8 cellular contexts compared by ENCODE assay signal in genomic region chr12:109713187-109713984, GRCh38. TPM values are rescaled to one million over a fixed set of nuclear protein-coding genes. Genes with fewer than 3 reads are reported as not detected.
DNase-seq lines count a peak whose midpoint lies in the region; ATAC-seq and TF ChIP-seq lines count a peak whose summit lies in the region.

Gene FAM222A (plus strand): TSS chr12:109713825. CDS start chr12:109744147, 30,322 bp downstream.

- POLR2A ChIA-PET in activated CD4-positive, alpha-beta memory T cell treated with anti-CD3 and anti-CD28 coated beads for 36 hours (lab: Charles Lee) = interaction anchor here (1.0 kb wide), 1 partner anchor 139 kb away, joined by 4 read pairs; the partner anchor contains the start of genes MMAB and MVK

- peak in 53 of 56 donors; percentile 33 to 75 (median 57) for TF ChIP-seq CTCF in dorsolateral prefrontal cortex (IDR thresholded peaks at IDR 0.05 in 54 of 56, conservative IDR thresholded peaks at IDR 0.05 in 2 of 56; ENCODE audit: low read depth in 1 of 56, partially characterized antibody in 56 of 56)
- peak in 3 of 4 donors; percentile 9 to 32 (median 22) for TF ChIP-seq CTCF in right lobe of liver (IDR thresholded peaks at IDR 0.05)

- H3K9me3 ChIP-seq in CD4-positive, CD25-positive, alpha-beta regulatory T cell (ENCODE audit: control insufficient read depth in 2 of 2, low read length in 2 of 2) = no peaks in the 10 kb centered on the region
- H3K9me3 ChIP-seq in right lobe of liver = no peaks in the 10 kb centered on the region

- peak within 1 kb of the TSS in 1 of 3 donors; percentile 61 for H3K27ac Mint-ChIP-seq in CD4-positive, CD25-positive, alpha-beta regulatory T cell
- no peak within 1 kb of the TSS for H3K27ac Mint-ChIP-seq in activated CD4-positive, alpha-beta memory T cell treated with anti-CD3 and anti-CD28 coated beads for 36 hours

- H3K4me1 Mint-ChIP-seq in CD4-positive, CD25-positive, alpha-beta regulatory T cell = peaks cover 0 to 6% (median 3%) of the 10 kb centered on the region in 4 donors
- H3K4me1 Mint-ChIP-seq in activated CD4-positive, alpha-beta memory T cell treated with anti-CD3 and anti-CD28 coated beads for 36 hours (ENCODE audit: low read depth) = no peaks in the 10 kb centered on the region

- peak; percentile 95 to 97 (median 96) for DNase-seq in CD4-positive, CD25-positive, alpha-beta regulatory T cell
- peak; percentile 98 for DNase-seq in NCI-H82 (lab: John Stamatoyannopoulos, UW)
- peak; percentile 96 for DNase-seq in activated CD4-positive, alpha-beta memory T cell treated with anti-CD3 and anti-CD28 coated beads for 36 hours
- peak; percentile 96 to 100 (median 98) for DNase-seq in dorsolateral prefrontal cortex
- DNase-seq in right lobe of liver = peak; percentile 98
- peak; percentile 96 for DNase-seq in stimulated activated CD4-positive, alpha-beta T cell treated with anti-CD3 and anti-CD28 coated beads, Interleukin-4, amount 100 ng/mL, for 24 hours

- H3K36me3 ChIP-seq in CD4-positive, CD25-positive, alpha-beta regulatory T cell (ENCODE audit: control insufficient read depth, insufficient read depth, low read length) = no peaks in the 10 kb centered on the region
- no peaks in the 10 kb centered on the region for H3K36me3 ChIP-seq in right lobe of liver

- peak within 1 kb of the TSS; percentile 79 to 85 (median 82) for H3K4me3 Mint-ChIP-seq in CD4-positive, CD25-positive, alpha-beta regulatory T cell
- peak within 1 kb of the TSS; percentile 59 for H3K4me3 Mint-ChIP-seq in activated CD4-positive, alpha-beta memory T cell treated with anti-CD3 and anti-CD28 coated beads for 36 hours

- H3K27me3 Mint-ChIP-seq in CD4-positive, CD25-positive, alpha-beta regulatory T cell = peaks cover 42% of the 10 kb centered on the region
- peaks cover 31% of the 10 kb centered on the region for H3K27me3 Mint-ChIP-seq in activated CD4-positive, alpha-beta memory T cell treated with anti-CD3 and anti-CD28 coated beads for 36 hours

- H3K27me3 ChIP-seq in CD4-positive, CD25-positive, alpha-beta regulatory T cell (ENCODE audit: control insufficient read depth, insufficient read depth, low read length) = peaks cover 4% of the 10 kb centered on the region
- H3K27me3 ChIP-seq in dorsolateral prefrontal cortex (peaks cover 0 to 12% (median 0%) of the 10 kb centered on the region in 45 donors), right lobe of liver (no peaks in the 10 kb centered on the region)

- H3K4me1 ChIP-seq in CD4-positive, CD25-positive, alpha-beta regulatory T cell (ENCODE audit: control insufficient read depth, insufficient read depth, low read length, poor library complexity, severe bottlenecking) = peaks cover 8% of the 10 kb centered on the region
- peaks cover 0 to 53% (median 20%) of the 10 kb centered on the region in 4 donors for H3K4me1 ChIP-seq in right lobe of liver

- peak within 1 kb of the TSS; percentile 44 for H3K4me3 ChIP-seq in CD4-positive, CD25-positive, alpha-beta regulatory T cell (ENCODE audit: low read depth, low read length)
- H3K4me3 ChIP-seq in dorsolateral prefrontal cortex (peak within 1 kb of the TSS; percentile 54 to 89 (median 78)), right lobe of liver (peak within 1 kb of the TSS; percentile 58 to 61 (median 59))

- H3K36me3 Mint-ChIP-seq in CD4-positive, CD25-positive, alpha-beta regulatory T cell = no peaks in the 10 kb centered on the region
- H3K36me3 Mint-ChIP-seq in activated CD4-positive, alpha-beta memory T cell treated with anti-CD3 and anti-CD28 coated beads for 36 hours = no peaks in the 10 kb centered on the region

- 3% methylated on average over 32 of the region's 72 CpGs for WGBS in right lobe of liver (ENCODE audit: insufficient coverage, low coverage, low lambda C conversion rate, missing lambda C conversion rate)

- peaks cover 0 to 1% (median 0%) of the 10 kb centered on the region in 7 donors for H3K9me3 Mint-ChIP-seq in CD4-positive, CD25-positive, alpha-beta regulatory T cell
- no peaks in the 10 kb centered on the region for H3K9me3 Mint-ChIP-seq in activated CD4-positive, alpha-beta memory T cell treated with anti-CD3 and anti-CD28 coated beads for 36 hours

- CTCF ChIA-PET in activated CD4-positive, alpha-beta memory T cell treated with anti-CD3 and anti-CD28 coated beads for 36 hours (lab: Charles Lee) = interaction anchor here (0.9 to 1.6 kb wide), 4 partner anchors 16 to 132 kb away, joined by 3 to 9 read pairs (median 4); no protein-coding TSS in a partner anchor

- intact Hi-C loops in activated CD4-positive, alpha-beta memory T cell treated with anti-CD3 and anti-CD28 coated beads for 36 hours (cut with micrococcal nuclease) = loop anchor here (1.0 kb wide), 2 partner anchors 140 to 236 kb away; partner anchors contain the start of genes KCTD10, MMAB, MVK and UBE3B
- intact Hi-C loops in dorsolateral prefrontal cortex (cut with DNase I) = loop anchor here (2.0 to 10.0 kb wide), 4 partner anchors 87 to 281 kb away; partner anchors contain the start of genes ANKRD13A (in 1 of the 2) and GIT2 (in 1 of the 2)
- intact Hi-C loops in right lobe of liver (cut with DNase I) = no loop called here

- TF ChIP-seq POLR2A in right lobe of liver (IDR thresholded peaks at IDR 0.05) = peak; percentile 85

- H3K27ac ChIP-seq in CD4-positive, CD25-positive, alpha-beta regulatory T cell (ENCODE audit: insufficient read depth, low read length, poor library complexity, severe bottlenecking) = no peak within 1 kb of the TSS
- H3K27ac ChIP-seq in dorsolateral prefrontal cortex (peak within 1 kb of the TSS in 57 of 59 donors; percentile 41 to 97 (median 86)), right lobe of liver (no peak within 1 kb of the TSS)

- peak; percentile 93 for ATAC-seq in CD4-positive, CD25-positive, alpha-beta regulatory T cell (ENCODE audit: low read depth in 2 of 2)
- ATAC-seq in GM19438 (IDR thresholded peaks at IDR 0.05; ENCODE audit: low read depth, unreplicated experiment) (peak; percentile 88), HG03571 (IDR thresholded peaks at IDR 0.05; ENCODE audit: unreplicated experiment) (peak; percentile 84), right lobe of liver (peak; percentile 82 to 92 (median 88))

RNA-seq across cellular contexts. Expression of gene FAM222A, which starts in this region (rescaled TPM):
- total RNA-seq in CD4-positive, CD25-positive, alpha-beta regulatory T cell = 2.3 TPM
- polyA plus RNA-seq in CD4-positive, CD25-positive, alpha-beta regulatory T cell = under 1 TPM in 1 of 4 donors, not detected in 3; 0.08 TPM
- total RNA-seq in activated CD4-positive, alpha-beta memory T cell treated with anti-CD3 and anti-CD28 coated beads for 36 hours = under 1 TPM; 0.29 to 0.55 TPM
- total RNA-seq in dorsolateral prefrontal cortex (10 to 100 TPM; 10.4 to 85.9 (median 23.1) TPM), right lobe of liver (1 to 10 TPM in 5 of 6 experiments, under 1 TPM in 1; 0.34 to 4.3 (median 1.2) TPM)

Comparison
In these comparisons a context has a peak if more than half of its experiments do, and no peak if none do; other contexts are left out.
1. Peak in DNase-seq in activated CD4-positive, alpha-beta memory T cell treated with anti-CD3 and anti-CD28 coated beads for 36 hours; RNA of the gene not detected or under 1 TPM.
2. H3K27ac ChIP-seq: peak in dorsolateral prefrontal cortex (57 of 59); none in CD4-positive, CD25-positive, alpha-beta regulatory T cell (single experiment) and right lobe of liver (0 of 3).
3. intact Hi-C loops: an anchor here in activated CD4-positive, alpha-beta memory T cell treated with anti-CD3 and anti-CD28 coated beads for 36 hours (1.0 kb wide) and dorsolateral prefrontal cortex (2.0 to 10.0 kb wide); none called in right lobe of liver.
4. Peak in every context shown above with its lines, with median percentiles within 50 percentile points of each other: ATAC-seq, DNase-seq and H3K4me3 ChIP-seq.